ENCODE assay signal across 17 cellular contexts in the genomic region with DNA sequence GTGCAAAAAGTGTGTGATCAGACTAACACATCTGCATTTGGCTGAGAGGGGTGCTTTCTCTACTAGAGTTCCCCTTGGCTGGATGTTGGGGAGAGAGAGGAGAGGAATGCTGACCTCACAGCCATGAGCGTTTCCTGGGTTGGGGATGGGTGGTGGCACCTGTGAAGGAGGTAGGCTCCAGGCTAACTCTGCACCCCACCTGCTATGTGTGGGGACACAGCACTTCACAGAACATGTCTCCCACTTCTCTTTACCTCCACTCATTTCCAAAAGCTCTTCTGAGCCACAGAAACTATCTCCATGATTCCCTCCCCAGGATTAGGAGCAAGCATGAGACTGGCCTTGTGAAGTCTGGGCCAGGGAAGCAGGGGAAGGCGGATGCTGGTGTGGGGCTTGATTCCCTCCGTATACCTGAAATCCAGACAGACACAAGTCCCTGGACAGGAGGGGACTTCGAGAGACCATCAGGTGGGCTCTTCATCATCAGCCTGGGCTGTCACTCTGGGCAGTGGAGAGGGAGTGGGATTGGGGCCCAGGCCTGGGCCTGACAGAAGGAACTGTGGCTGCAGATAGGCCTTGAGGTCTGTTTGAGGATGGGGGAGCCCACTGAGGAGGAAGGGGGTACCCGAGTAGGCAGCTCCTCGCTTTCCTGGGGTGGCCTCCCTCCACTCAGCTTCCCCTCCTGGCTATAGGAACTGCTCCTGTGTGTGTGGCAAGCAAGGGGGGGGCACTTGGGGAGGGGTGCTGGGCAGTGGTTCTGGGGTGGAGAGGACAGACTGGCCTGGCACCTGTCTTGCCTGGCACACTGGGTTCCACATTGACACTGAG.
"Had no signal": no experiment of that assay in that cellular context is flagged by ENCODE, and none has a peak within 500 bp of the region (broad histone marks: within the 10 kb centered on the region; RNA-seq: fewer than 3 reads in every experiment).

No MANE protein-coding gene starts in this region.

- H3K9ac ChIP-seq: parathyroid adenoma had no signal

- H3K36me3 ChIP-seq: adrenal gland, thyroid gland, vagina had no signal

- H3K4me1 Mint-ChIP-seq: stimulated activated effector memory CD8-positive, alpha-beta T cell treated with anti-CD3 and anti-CD28 coated beads, Interleukin-12 subunit alpha, Interleukin-12 subunit beta, amount 100 ng/mL, for 72 hours had no signal

- H3K4me1 ChIP-seq: adrenal gland, parathyroid adenoma, thyroid gland, vagina had no signal

- H2AFZ ChIP-seq: parathyroid adenoma had no signal

- H3K36me3 Mint-ChIP-seq: stimulated activated effector memory CD8-positive, alpha-beta T cell treated with anti-CD3 and anti-CD28 coated beads, Interleukin-12 subunit alpha, Interleukin-12 subunit beta, amount 100 ng/mL, for 72 hours had no signal

- DNase-seq: activated CD4-positive, alpha-beta T cell treated with anti-CD3 and anti-CD28 coated beads for 48 hours; activated naive CD4-positive, alpha-beta T cell treated with Interleukin-2 at 50 U/mL for 16 hours; central memory CD4-positive, alpha-beta T cell; cortex of kidney; effector memory CD4-positive, alpha-beta T cell; foreskin melanocyte; left cardiac atrium; midbrain; T-helper 2 cell had no signal

- H3K27ac Mint-ChIP-seq: activated T-helper 1 cell treated with anti-CD3 and anti-CD28 coated beads, Interleukin-12 subunit alpha, Interleukin-12 subunit beta, Interleukin-2, Interleukin-4 antibody, amounts not matched to agents 30 ng/mL and 10 ng/mL and 1 ng/mL, durations not matched to agents 14 hours and 24 hours and 36 hours; stimulated activated effector memory CD8-positive, alpha-beta T cell treated with anti-CD3 and anti-CD28 coated beads, Interleukin-12 subunit alpha, Interleukin-12 subunit beta, amount 100 ng/mL, for 72 hours had no signal

- H3K4me3 ChIP-seq: adrenal gland, lung, thyroid gland, vagina had no signal

- H3K27ac ChIP-seq: adrenal gland, epithelial cell of prostate, parathyroid adenoma, thyroid gland, vagina had no signal

- ATAC-seq: left cardiac atrium; stimulated activated effector memory CD8-positive, alpha-beta T cell treated with anti-CD3 and anti-CD28 coated beads, Interleukin-12 subunit alpha, Interleukin-12 subunit beta, amount 100 ng/mL, for 72 hours had no signal

- H3K9me3 Mint-ChIP-seq: activated T-helper 1 cell treated with anti-CD3 and anti-CD28 coated beads, Interleukin-12 subunit alpha, Interleukin-12 subunit beta, Interleukin-2, Interleukin-4 antibody, amounts not matched to agents 30 ng/mL and 10 ng/mL and 1 ng/mL, durations not matched to agents 14 hours and 24 hours and 36 hours; stimulated activated effector memory CD8-positive, alpha-beta T cell treated with anti-CD3 and anti-CD28 coated beads, Interleukin-12 subunit alpha, Interleukin-12 subunit beta, amount 100 ng/mL, for 72 hours had no signal

- H3K27me3 ChIP-seq: adrenal gland, thyroid gland, vagina had no signal

- H3K9me3 ChIP-seq: adrenal gland, thyroid gland, vagina had no signal

- H3K4me3 Mint-ChIP-seq: activated T-helper 1 cell treated with anti-CD3 and anti-CD28 coated beads, Interleukin-12 subunit alpha, Interleukin-12 subunit beta, Interleukin-2, Interleukin-4 antibody, amounts not matched to agents 30 ng/mL and 10 ng/mL and 1 ng/mL, durations not matched to agents 14 hours and 24 hours and 36 hours; stimulated activated effector memory CD8-positive, alpha-beta T cell treated with anti-CD3 and anti-CD28 coated beads, Interleukin-12 subunit alpha, Interleukin-12 subunit beta, amount 100 ng/mL, for 72 hours had no signal
